Comparison of ENCODE assay signal across 27 cellular contexts in genomic region chr12:85663631-85664030, GRCh38.
"Had no signal": no experiment of that assay in that cellular context is flagged by ENCODE, and none has a peak within 500 bp of the region (broad histone marks: within the 10 kb centered on the region; RNA-seq: fewer than 3 reads in every experiment).

No MANE protein-coding gene starts in this region.

- FAIRE-seq: urothelium cell line had no signal

- H3K9me3 ChIP-seq: suprapubic skin, testis, thoracic aorta, thyroid gland, transverse colon, upper lobe of right lung, uterus, vagina had no signal

- H3K4me1 ChIP-seq: stomach, suprapubic skin, testis, thyroid gland, tibial artery, tibial nerve, transverse colon, upper lobe of left lung, upper lobe of right lung, uterus, vagina had no signal

- H3K36me3 ChIP-seq: stomach, suprapubic skin, thoracic aorta, thyroid gland, tibial artery, tibial nerve, transverse colon, upper lobe of left lung, upper lobe of right lung, uterus, vagina had no signal

- DNase-seq: stimulated activated CD4-positive, alpha-beta T cell treated with anti-CD3 and anti-CD28 coated beads, Interleukin-2, amount 100 ng/mL, for 48 hours; stimulated activated CD4-positive, alpha-beta T cell treated with anti-CD3 and anti-CD28 coated beads, Interleukin-4, amount 100 ng/mL, for 1 hour; stimulated activated CD4-positive, alpha-beta T cell treated with anti-CD3 and anti-CD28 coated beads, Interleukin-4, amount 100 ng/mL, for 24 hours; stimulated activated CD4-positive, alpha-beta T cell treated with anti-CD3 and anti-CD28 coated beads, Interleukin-4, amount 100 ng/mL, for 4 hours; stimulated activated CD8-positive, alpha-beta memory T cell treated with anti-CD3 and anti-CD28 coated beads, Interleukin-4, amount 100 ng/mL, for 48 hours; stimulated activated naive B cell treated with anti-CD40 and anti-IgM and Interleukin-4, amounts not matched to agents 10 μg/mL and 1 μg/mL and 100 μg/mL, for 72 hours; stimulated activated naive CD4-positive, alpha-beta T cell; stimulated activated naive CD4-positive, alpha-beta T cell treated with Interleukin-2 at 50 U/mL for 16 hours; stimulated activated naive CD8-positive, alpha-beta T cell treated with anti-CD3 and anti-CD28 coated beads, Interleukin-15, amount 100 ng/mL, for 72 hours; stimulated activated naive CD8-positive, alpha-beta T cell treated with anti-CD3 and anti-CD28 coated beads, Interleukin-15, Interleukin-2, amounts not matched to agents 100 U/mL and 50 U/mL, for 24 hours; stomach; substantia nigra; testis; thyroid gland; tibial artery; transverse colon; trophoblast cell; upper lobe of left lung; upper lobe of right lung; uterus had no signal

- H3K27me3 ChIP-seq: stomach, suprapubic skin, testis, thyroid gland, tibial artery, tibial nerve, transverse colon, upper lobe of left lung, upper lobe of right lung, uterus, vagina had no signal

- H3K4me3 ChIP-seq: stomach, suprapubic skin, testis, thoracic aorta, thyroid gland, tibial artery, tibial nerve, transverse colon, upper lobe of left lung, upper lobe of right lung, uterus, vagina had no signal

- ATAC-seq: stimulated activated effector memory CD8-positive, alpha-beta T cell treated with anti-CD3 and anti-CD28 coated beads, Interleukin-12 subunit alpha, Interleukin-12 subunit beta, amount 100 ng/mL, for 72 hours; stimulated activated memory B cell treated with anti-CD40 and anti-IgM and Interleukin-4, amounts not matched to agents 10 μg/mL and 1 μg/mL and 100 μg/mL, for 72 hours; stimulated activated naive B cell treated with anti-CD40 and anti-IgM and Interleukin-4, amounts not matched to agents 10 μg/mL and 1 μg/mL and 100 μg/mL, for 72 hours; stimulated activated naive CD8-positive, alpha-beta T cell treated with anti-CD3 and anti-CD28 coated beads, Interleukin-15, amount 100 ng/mL, for 72 hours; stimulated activated naive CD8-positive, alpha-beta T cell treated with anti-CD3 and anti-CD28 coated beads, Interleukin-15, Interleukin-2, amounts not matched to agents 100 U/mL and 50 U/mL, for 24 hours; upper lobe of right lung had no signal

- H3K27ac ChIP-seq: stomach, suprapubic skin, testis, thoracic aorta, thyroid gland, tibial artery, tibial nerve, transverse colon, upper lobe of left lung, upper lobe of right lung, uterus, vagina had no signal
